Comparison of ENCODE assay signal across 1 cellular context in the genomic region with DNA sequence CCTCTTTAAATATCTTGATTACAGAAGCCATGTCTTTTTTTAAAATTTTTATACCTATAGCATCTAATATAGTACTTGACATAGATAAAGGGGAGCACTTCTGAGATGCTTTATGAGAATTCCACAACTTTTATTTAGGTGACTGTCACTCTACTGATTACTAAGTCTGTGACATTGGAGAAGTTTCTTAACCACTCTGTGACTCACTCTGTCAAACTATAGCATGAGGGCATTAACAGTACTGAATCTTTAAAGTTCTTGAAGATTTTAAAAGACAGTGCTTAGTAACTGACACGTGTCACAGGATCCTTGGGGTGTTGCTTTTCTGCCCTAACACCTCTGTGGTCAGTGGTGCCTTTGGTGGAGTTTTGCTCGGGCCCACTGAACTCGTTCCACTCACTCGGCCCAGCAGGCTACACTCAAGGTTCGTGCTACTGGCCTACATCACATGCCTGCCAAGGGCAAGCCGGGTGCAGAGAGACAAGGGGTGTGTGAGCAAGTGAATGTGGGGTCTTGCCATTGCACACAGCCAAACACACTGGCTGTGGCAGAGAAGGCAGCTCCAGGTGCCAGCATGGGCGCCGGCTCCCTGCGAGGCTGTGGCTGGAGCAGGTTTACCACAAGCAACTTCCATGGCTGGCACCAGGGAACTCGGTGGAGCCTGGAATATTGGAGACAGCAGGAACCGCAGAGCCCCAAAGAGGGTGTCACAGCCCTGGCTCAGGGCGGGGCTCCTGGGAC.
TF ChIP-seq lines count a peak whose summit lies in the region.

No MANE protein-coding gene starts in this region.

TF ChIP-seq in HepG2, 621 proteins besides CTCF, POLR2A, EP300 and RAD21 (continued from another document):
- TF ChIP-seq TOE1 (CRISPR knock-in tag; IDR thresholded peaks at IDR 0.05): no peak
- TF ChIP-seq, protein P1, sequence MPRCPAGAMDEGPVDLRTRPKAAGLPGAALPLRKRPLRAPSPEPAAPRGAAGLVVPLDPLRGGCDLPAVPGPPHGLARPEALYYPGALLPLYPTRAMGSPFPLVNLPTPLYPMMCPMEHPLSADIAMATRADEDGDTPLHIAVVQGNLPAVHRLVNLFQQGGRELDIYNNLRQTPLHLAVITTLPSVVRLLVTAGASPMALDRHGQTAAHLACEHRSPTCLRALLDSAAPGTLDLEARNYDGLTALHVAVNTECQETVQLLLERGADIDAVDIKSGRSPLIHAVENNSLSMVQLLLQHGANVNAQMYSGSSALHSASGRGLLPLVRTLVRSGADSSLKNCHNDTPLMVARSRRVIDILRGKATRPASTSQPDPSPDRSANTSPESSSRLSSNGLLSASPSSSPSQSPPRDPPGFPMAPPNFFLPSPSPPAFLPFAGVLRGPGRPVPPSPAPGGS (CRISPR knock-in tag; IDR thresholded peaks at IDR 0.05): no peak
- no peak for TF ChIP-seq PAF1 (CRISPR knock-in tag; IDR thresholded peaks at IDR 0.05)
- no peak for TF ChIP-seq MEIS2 (CRISPR knock-in tag; IDR thresholded peaks at IDR 0.05)
- TF ChIP-seq ADNP (CRISPR knock-in tag; IDR thresholded peaks at IDR 0.05): no peak
- no peak for TF ChIP-seq IRX3 (CRISPR knock-in tag; IDR thresholded peaks at IDR 0.05; ENCODE audit: borderline replicate concordance, low read depth)
- TF ChIP-seq, protein P2, sequence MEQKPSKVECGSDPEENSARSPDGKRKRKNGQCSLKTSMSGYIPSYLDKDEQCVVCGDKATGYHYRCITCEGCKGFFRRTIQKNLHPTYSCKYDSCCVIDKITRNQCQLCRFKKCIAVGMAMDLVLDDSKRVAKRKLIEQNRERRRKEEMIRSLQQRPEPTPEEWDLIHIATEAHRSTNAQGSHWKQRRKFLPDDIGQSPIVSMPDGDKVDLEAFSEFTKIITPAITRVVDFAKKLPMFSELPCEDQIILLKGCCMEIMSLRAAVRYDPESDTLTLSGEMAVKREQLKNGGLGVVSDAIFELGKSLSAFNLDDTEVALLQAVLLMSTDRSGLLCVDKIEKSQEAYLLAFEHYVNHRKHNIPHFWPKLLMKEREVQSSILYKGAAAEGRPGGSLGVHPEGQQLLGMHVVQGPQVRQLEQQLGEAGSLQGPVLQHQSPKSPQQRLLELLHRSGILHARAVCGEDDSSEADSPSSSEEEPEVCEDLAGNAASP (CRISPR knock-in tag; IDR thresholded peaks at IDR 0.05; ENCODE audit: borderline replicate concordance): no peak
- TF ChIP-seq, protein P3, sequence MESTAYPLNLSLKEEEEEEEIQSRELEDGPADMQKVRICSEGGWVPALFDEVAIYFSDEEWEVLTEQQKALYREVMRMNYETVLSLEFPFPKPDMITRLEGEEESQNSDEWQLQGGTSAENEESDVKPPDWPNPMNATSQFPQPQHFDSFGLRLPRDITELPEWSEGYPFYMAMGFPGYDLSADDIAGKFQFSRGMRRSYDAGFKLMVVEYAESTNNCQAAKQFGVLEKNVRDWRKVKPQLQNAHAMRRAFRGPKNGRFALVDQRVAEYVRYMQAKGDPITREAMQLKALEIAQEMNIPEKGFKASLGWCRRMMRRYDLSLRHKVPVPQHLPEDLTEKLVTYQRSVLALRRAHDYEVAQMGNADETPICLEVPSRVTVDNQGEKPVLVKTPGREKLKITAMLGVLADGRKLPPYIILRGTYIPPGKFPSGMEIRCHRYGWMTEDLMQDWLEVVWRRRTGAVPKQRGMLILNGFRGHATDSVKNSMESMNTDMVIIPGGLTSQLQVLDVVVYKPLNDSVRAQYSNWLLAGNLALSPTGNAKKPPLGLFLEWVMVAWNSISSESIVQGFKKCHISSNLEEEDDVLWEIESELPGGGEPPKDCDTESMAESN (CRISPR knock-in tag; conservative IDR thresholded peaks at IDR 0.05): no peak
- TF ChIP-seq ZNF569 (CRISPR knock-in tag; IDR thresholded peaks at IDR 0.05; ENCODE audit: borderline replicate concordance): no peak
